8 cellular contexts compared by ENCODE assay signal in genomic region chr16:8621572-8622314, GRCh38. TPM values are rescaled to one million over a fixed set of nuclear protein-coding genes. Genes with fewer than 3 reads are reported as not detected.
DNase-seq lines count a peak whose midpoint lies in the region; ATAC-seq, FAIRE-seq and TF ChIP-seq lines count a peak whose summit lies in the region.

TSS of gene METTL22 (plus strand) at chr16:8621698. CDS start at chr16:8625666, 3,968 bp downstream.

- H4K5ac ChIP-seq in mesendoderm (ENCODE audit: low read length): no peak within 1 kb of the TSS

- no peak within 1 kb of the TSS for H2BK15ac ChIP-seq in mesendoderm (replicated peaks; ENCODE audit: low read depth)

- no peak within 1 kb of the TSS for H2BK120ac ChIP-seq in mesendoderm (ENCODE audit: low read depth, low read length)

- H2AK5ac ChIP-seq in mesendoderm (ENCODE audit: low read length): peak within 1 kb of the TSS; percentile 62

- H3K4me2 ChIP-seq in mesendoderm (ENCODE audit: low read length): peak within 1 kb of the TSS; percentile 62

- peak; percentile 97 for FAIRE-seq in HTR-8/SVneo (lab: Jason Lieb, UNC)

- peak within 1 kb of the TSS; percentile 97 for H3K27ac Mint-ChIP-seq in endodermal cell

- no peak within 1 kb of the TSS for H4K8ac ChIP-seq in mesendoderm (ENCODE audit: low read depth, low read length)

- H3K9me3 Mint-ChIP-seq in endodermal cell: no peaks in the 10 kb centered on the region

- H3K18ac ChIP-seq in mesendoderm (ENCODE audit: low read length): peak within 1 kb of the TSS; percentile 65

- peak within 1 kb of the TSS; percentile 100 for H3K4me3 ChIP-seq in NT2/D1 (ENCODE audit: insufficient read length, low read depth)
- peak within 1 kb of the TSS; percentile 100 for H3K4me3 ChIP-seq in endodermal cell (ENCODE audit: low read length)
- H3K4me3 ChIP-seq in mesendoderm (ENCODE audit: low read length): peak within 1 kb of the TSS; percentile 99

- no peak for TF ChIP-seq CTCF in endodermal cell (conservative IDR thresholded peaks at IDR 0.05)

- H2BK5ac ChIP-seq in mesendoderm (ENCODE audit: low read length): peak within 1 kb of the TSS; percentile 76

- peak; percentile 85 for ATAC-seq in GM21367 (IDR thresholded peaks at IDR 0.05; ENCODE audit: unreplicated experiment)

- H3K9ac ChIP-seq in NT2/D1 (ENCODE audit: insufficient read length, low read depth): peak within 1 kb of the TSS; percentile 100
- peak within 1 kb of the TSS; percentile 100 for H3K9ac ChIP-seq in endodermal cell (ENCODE audit: extremely low read depth, low read length, poor library complexity, severe bottlenecking)
- peak within 1 kb of the TSS; percentile 99 for H3K9ac ChIP-seq in mesendoderm (ENCODE audit: low read length)

- H3K79me1 ChIP-seq in mesendoderm (ENCODE audit: low read length): peaks cover 11% of the 10 kb centered on the region

- H3K23ac ChIP-seq in mesendoderm (ENCODE audit: low read length): peak within 1 kb of the TSS; percentile 68

- H3K36me3 ChIP-seq in NT2/D1 (ENCODE audit: insufficient read depth, insufficient read length, low read length): peaks cover 36% of the 10 kb centered on the region
- peaks cover 16% of the 10 kb centered on the region for H3K36me3 ChIP-seq in endodermal cell (ENCODE audit: control insufficient read depth, insufficient read depth, low read length)
- no peaks in the 10 kb centered on the region for H3K36me3 ChIP-seq in mesendoderm (ENCODE audit: control insufficient read depth, insufficient read depth, low read length)

- H3K4me1 Mint-ChIP-seq in endodermal cell: peaks cover 7% of the 10 kb centered on the region

- peak within 1 kb of the TSS; percentile 99 for H3K56ac ChIP-seq in mesendoderm (ENCODE audit: low read length)

- H3K4ac ChIP-seq in mesendoderm (ENCODE audit: low read depth, low read length): no peak within 1 kb of the TSS

- peaks cover 21% of the 10 kb centered on the region for H3K36me3 Mint-ChIP-seq in endodermal cell (ENCODE audit: low read depth)

- H3K27ac ChIP-seq in endodermal cell (ENCODE audit: low read depth, low read length) (peak within 1 kb of the TSS; percentile 95), mesendoderm (ENCODE audit: low read depth, low read length) (no peak within 1 kb of the TSS)

- no peaks in the 10 kb centered on the region for H3K27me3 ChIP-seq in NT2/D1 (ENCODE audit: insufficient read depth, insufficient read length)
- H3K27me3 ChIP-seq in endodermal cell (ENCODE audit: control insufficient read depth, insufficient read depth, low read length, poor library complexity, severe bottlenecking): no peaks in the 10 kb centered on the region
- no peaks in the 10 kb centered on the region for H3K27me3 ChIP-seq in mesendoderm (ENCODE audit: insufficient read depth, low read length, poor library complexity)

- no peaks in the 10 kb centered on the region for H3K9me3 ChIP-seq in NT2/D1 (ENCODE audit: insufficient read depth, low read length)
- no peaks in the 10 kb centered on the region for H3K9me3 ChIP-seq in endodermal cell (ENCODE audit: control insufficient read depth, low read length)

- 0 to 1% methylated on average over 14 to 51 of the region's 51 CpGs for WGBS in endodermal cell (ENCODE audit: insufficient coverage in 1 of 2, insufficient read length in 1 of 2), 2 experiments
- WGBS in mesendoderm (ENCODE audit: extremely low coverage, insufficient coverage, low lambda C conversion rate): no CpG with 5 or more reads among the region's 51 CpGs

- peaks cover 2% of the 10 kb centered on the region for H3K4me1 ChIP-seq in NT2/D1 (ENCODE audit: insufficient read depth, insufficient read length)
- H3K4me1 ChIP-seq in endodermal cell (ENCODE audit: control insufficient read depth, insufficient read depth, low read length): no peaks in the 10 kb centered on the region
- H3K4me1 ChIP-seq in mesendoderm (ENCODE audit: control insufficient read depth, low read depth, low read length): no peaks in the 10 kb centered on the region

- H3K4me3 Mint-ChIP-seq in endodermal cell: peak within 1 kb of the TSS; percentile 98

- DNase-seq in COR-L47 (lab: John Stamatoyannopoulos, UW) (peak; percentile 72), HTR-8/SVneo (ENCODE audit: insufficient read length, low spot score) (peak; percentile 96), NT2/D1 (ENCODE audit: low read depth, low spot score) (peak; percentile 81), endodermal cell (peak; percentile 95), mesendoderm (peak; percentile 89)
- peak; percentile 59 for DNase-seq in activated CD8-positive, alpha-beta memory T cell treated with anti-CD3 and anti-CD28 coated beads, Interleukin-2, amount 50 U/mL, for 1 hour (ENCODE audit: extremely low read depth)
- DNase-seq in stimulated activated CD8-positive, alpha-beta memory T cell treated with anti-CD3 and anti-CD28 coated beads, Interleukin-12 subunit alpha, Interleukin-12 subunit beta, amount 100 ng/mL, for 4 hours (ENCODE audit: low read depth): peak; percentile 86

- H3K27me3 Mint-ChIP-seq in endodermal cell (ENCODE audit: insufficient read depth): peaks cover 4% of the 10 kb centered on the region

- H3K79me2 ChIP-seq in mesendoderm (ENCODE audit: control insufficient read depth, insufficient read depth, low read length): peaks cover 24% of the 10 kb centered on the region

RNA-seq across cellular contexts. Expression of gene METTL22, which starts in this region (rescaled TPM):
- 10 to 100 TPM; 55.1 to 70.5 TPM for total RNA-seq in endodermal cell
- 48.4 TPM for polyA plus RNA-seq in endodermal cell (2013, experiment 1 of 2)
- polyA plus RNA-seq in endodermal cell (2013, experiment 2 of 2): 40.6 TPM
- 28.0 TPM for polyA plus RNA-seq in mesendoderm (2013, experiment 1 of 2)
- 26.5 TPM for polyA plus RNA-seq in mesendoderm (2013, experiment 2 of 2)
